ENCODE assay signal across 17 cellular contexts in genomic region chr1:216830402-216830801, GRCh38.
"Had no signal": no experiment of that assay in that cellular context is flagged by ENCODE, and none has a peak within 500 bp of the region (broad histone marks: within the 10 kb centered on the region; RNA-seq: fewer than 3 reads in every experiment).

No MANE protein-coding gene starts in this region.

- H3K9me3 ChIP-seq: esophagus squamous epithelium, left ventricle myocardium inferior, ovary, sigmoid colon, tibial artery had no signal

- H3K4me3 ChIP-seq: esophagus squamous epithelium, left ventricle myocardium inferior, ovary, sigmoid colon, tibial artery had no signal

- H3K27me3 ChIP-seq: esophagus squamous epithelium, ovary, sigmoid colon, tibial artery had no signal

- H3K27me3 Mint-ChIP-seq: activated CD4-positive, alpha-beta T cell treated with anti-CD3 and anti-CD28 coated beads for 36 hours; activated naive CD8-positive, alpha-beta T cell treated with anti-CD3 and anti-CD28 coated beads, Interleukin-2, amount 10 ng/mL, durations not matched to agents 7 days and 5 days; memory B cell; stimulated activated naive B cell treated with anti-CD40 and anti-IgM and Interleukin-4, amounts not matched to agents 10 μg/mL and 1 μg/mL and 100 μg/mL, for 72 hours; T-cell had no signal

- H3K4me1 Mint-ChIP-seq: activated CD4-positive, alpha-beta T cell treated with anti-CD3 and anti-CD28 coated beads for 36 hours; activated naive CD8-positive, alpha-beta T cell treated with anti-CD3 and anti-CD28 coated beads, Interleukin-2, amount 10 ng/mL, durations not matched to agents 7 days and 5 days; memory B cell; neural crest cell; stimulated activated naive B cell treated with anti-CD40 and anti-IgM and Interleukin-4, amounts not matched to agents 10 μg/mL and 1 μg/mL and 100 μg/mL, for 72 hours; T-cell had no signal

- H3K4me3 Mint-ChIP-seq: activated CD4-positive, alpha-beta T cell treated with anti-CD3 and anti-CD28 coated beads for 36 hours; activated naive CD8-positive, alpha-beta T cell treated with anti-CD3 and anti-CD28 coated beads, Interleukin-2, amount 10 ng/mL, durations not matched to agents 7 days and 5 days; memory B cell; neural crest cell; stimulated activated naive B cell treated with anti-CD40 and anti-IgM and Interleukin-4, amounts not matched to agents 10 μg/mL and 1 μg/mL and 100 μg/mL, for 72 hours; T-cell; WTC11 had no signal

- H3K36me3 ChIP-seq: esophagus squamous epithelium, left ventricle myocardium inferior, ovary, sigmoid colon, tibial artery had no signal

- H3K36me3 Mint-ChIP-seq: activated naive CD8-positive, alpha-beta T cell treated with anti-CD3 and anti-CD28 coated beads, Interleukin-2, amount 10 ng/mL, durations not matched to agents 7 days and 5 days; memory B cell; stimulated activated naive B cell treated with anti-CD40 and anti-IgM and Interleukin-4, amounts not matched to agents 10 μg/mL and 1 μg/mL and 100 μg/mL, for 72 hours; T-cell; WTC11 had no signal

- H3K27ac ChIP-seq: esophagus squamous epithelium, left ventricle myocardium inferior, ovary, tibial artery had no signal

- DNase-seq: activated CD4-positive, alpha-beta T cell treated with anti-CD3 and anti-CD28 coated beads for 36 hours; activated CD4-positive, alpha-beta T cell treated with anti-CD3 and anti-CD28 coated beads, Interleukin-2, amount 50 U/mL, for 48 hours; activated naive CD8-positive, alpha-beta T cell treated with anti-CD3 and anti-CD28 coated beads, Interleukin-2, amount 10 ng/mL, durations not matched to agents 7 days and 5 days; amygdala; dermis blood vessel endothelial cell; effector memory CD4-positive, alpha-beta T cell; esophagus squamous epithelium; kidney; left ventricle myocardium inferior; ovary; sigmoid colon; stimulated activated naive B cell treated with anti-CD40 and anti-IgM and Interleukin-4, amounts not matched to agents 10 μg/mL and 1 μg/mL and 100 μg/mL, for 72 hours; T-cell; tibial artery had no signal

- ATAC-seq: activated CD4-positive, alpha-beta T cell treated with anti-CD3 and anti-CD28 coated beads for 36 hours; stimulated activated naive B cell treated with anti-CD40 and anti-IgM and Interleukin-4, amounts not matched to agents 10 μg/mL and 1 μg/mL and 100 μg/mL, for 72 hours; T-cell had no signal

- H3K4me1 ChIP-seq: esophagus squamous epithelium, tibial artery had no signal

- H3K27ac Mint-ChIP-seq: activated CD4-positive, alpha-beta T cell treated with anti-CD3 and anti-CD28 coated beads for 36 hours; activated naive CD8-positive, alpha-beta T cell treated with anti-CD3 and anti-CD28 coated beads, Interleukin-2, amount 10 ng/mL, durations not matched to agents 7 days and 5 days; memory B cell; stimulated activated naive B cell treated with anti-CD40 and anti-IgM and Interleukin-4, amounts not matched to agents 10 μg/mL and 1 μg/mL and 100 μg/mL, for 72 hours; T-cell; WTC11 had no signal
